2 cellular contexts compared by ENCODE assay signal in the genomic region with DNA sequence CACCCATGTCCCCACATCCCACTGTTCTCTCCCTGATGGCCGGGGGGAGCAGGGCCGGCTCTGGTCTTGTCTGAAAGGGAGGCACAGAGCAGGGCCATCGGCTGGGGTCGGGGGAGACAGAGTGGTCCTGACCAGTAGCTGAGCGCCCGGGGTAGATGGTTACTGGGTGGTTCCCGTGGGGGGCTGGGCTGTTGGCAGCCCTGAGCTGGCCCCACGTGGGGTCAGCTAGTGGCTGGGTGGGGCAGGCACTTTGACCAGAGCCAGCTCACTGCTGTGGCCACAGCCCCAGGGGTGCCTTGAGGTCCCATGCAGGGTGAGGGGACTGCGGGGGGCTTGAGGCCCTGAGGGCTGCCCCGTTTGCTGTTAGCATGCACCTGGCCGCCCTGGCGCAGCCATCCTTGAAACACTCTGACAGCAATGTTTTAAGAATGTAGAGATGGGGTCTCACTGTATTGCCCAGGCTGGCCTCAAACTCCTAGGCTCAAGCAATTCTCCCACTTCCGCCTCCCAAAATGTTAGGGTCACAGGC.
TF ChIP-seq lines count a peak whose summit lies in the region.

No MANE protein-coding gene starts in this region.

TF ChIP-seq in SK-N-SH, 30 proteins besides CTCF, POLR2A, EP300 and RAD21 (continued from another document):
- TF ChIP-seq, protein P1, sequence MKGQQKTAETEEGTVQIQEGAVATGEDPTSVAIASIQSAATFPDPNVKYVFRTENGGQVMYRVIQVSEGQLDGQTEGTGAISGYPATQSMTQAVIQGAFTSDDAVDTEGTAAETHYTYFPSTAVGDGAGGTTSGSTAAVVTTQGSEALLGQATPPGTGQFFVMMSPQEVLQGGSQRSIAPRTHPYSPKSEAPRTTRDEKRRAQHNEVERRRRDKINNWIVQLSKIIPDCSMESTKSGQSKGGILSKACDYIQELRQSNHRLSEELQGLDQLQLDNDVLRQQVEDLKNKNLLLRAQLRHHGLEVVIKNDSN (IDR thresholded peaks at IDR 0.05; ENCODE audit: borderline replicate concordance, low read depth) = no peak
- no peak for TF ChIP-seq FOXM1 (IDR thresholded peaks at IDR 0.05; ENCODE audit: low read depth)
- TF ChIP-seq SIN3A (IDR thresholded peaks at IDR 0.05; ENCODE audit: borderline replicate concordance, low read depth, low read length) = no peak
- TF ChIP-seq YY1 (IDR thresholded peaks at IDR 0.05; ENCODE audit: low read depth) = no peak
- TF ChIP-seq RFX5 (IDR thresholded peaks at IDR 0.05; ENCODE audit: low read length) = no peak
- TF ChIP-seq MEF2A (IDR thresholded peaks at IDR 0.05; ENCODE audit: borderline replicate concordance, low read depth) = no peak
- no peak for TF ChIP-seq FOSL2 (IDR thresholded peaks at IDR 0.05; ENCODE audit: borderline replicate concordance, low read depth)
- no peak for TF ChIP-seq JUND (IDR thresholded peaks at IDR 0.05)
- no peak for TF ChIP-seq MXI1 (IDR thresholded peaks at IDR 0.05; ENCODE audit: low read depth, low read length)
- TF ChIP-seq RXRA (IDR thresholded peaks at IDR 0.05; ENCODE audit: borderline replicate concordance, low read depth) = no peak

TF ChIP-seq in SK-N-SH treated with all-trans-retinoic acid at 6 μM for 48 hours, 23 proteins besides CTCF, POLR2A, EP300 and RAD21 (continued from another document):
- TF ChIP-seq, protein P2, sequence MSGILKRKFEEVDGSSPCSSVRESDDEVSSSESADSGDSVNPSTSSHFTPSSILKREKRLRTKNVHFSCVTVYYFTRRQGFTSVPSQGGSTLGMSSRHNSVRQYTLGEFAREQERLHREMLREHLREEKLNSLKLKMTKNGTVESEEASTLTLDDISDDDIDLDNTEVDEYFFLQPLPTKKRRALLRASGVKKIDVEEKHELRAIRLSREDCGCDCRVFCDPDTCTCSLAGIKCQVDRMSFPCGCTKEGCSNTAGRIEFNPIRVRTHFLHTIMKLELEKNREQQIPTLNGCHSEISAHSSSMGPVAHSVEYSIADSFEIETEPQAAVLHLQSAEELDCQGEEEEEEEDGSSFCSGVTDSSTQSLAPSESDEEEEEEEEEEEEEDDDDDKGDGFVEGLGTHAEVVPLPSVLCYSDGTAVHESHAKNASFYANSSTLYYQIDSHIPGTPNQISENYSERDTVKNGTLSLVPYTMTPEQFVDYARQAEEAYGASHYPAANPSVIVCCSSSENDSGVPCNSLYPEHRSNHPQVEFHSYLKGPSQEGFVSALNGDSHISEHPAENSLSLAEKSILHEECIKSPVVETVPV (CRISPR knock-in tag; IDR thresholded peaks at IDR 0.05) = no peak
- TF ChIP-seq, protein P3, sequence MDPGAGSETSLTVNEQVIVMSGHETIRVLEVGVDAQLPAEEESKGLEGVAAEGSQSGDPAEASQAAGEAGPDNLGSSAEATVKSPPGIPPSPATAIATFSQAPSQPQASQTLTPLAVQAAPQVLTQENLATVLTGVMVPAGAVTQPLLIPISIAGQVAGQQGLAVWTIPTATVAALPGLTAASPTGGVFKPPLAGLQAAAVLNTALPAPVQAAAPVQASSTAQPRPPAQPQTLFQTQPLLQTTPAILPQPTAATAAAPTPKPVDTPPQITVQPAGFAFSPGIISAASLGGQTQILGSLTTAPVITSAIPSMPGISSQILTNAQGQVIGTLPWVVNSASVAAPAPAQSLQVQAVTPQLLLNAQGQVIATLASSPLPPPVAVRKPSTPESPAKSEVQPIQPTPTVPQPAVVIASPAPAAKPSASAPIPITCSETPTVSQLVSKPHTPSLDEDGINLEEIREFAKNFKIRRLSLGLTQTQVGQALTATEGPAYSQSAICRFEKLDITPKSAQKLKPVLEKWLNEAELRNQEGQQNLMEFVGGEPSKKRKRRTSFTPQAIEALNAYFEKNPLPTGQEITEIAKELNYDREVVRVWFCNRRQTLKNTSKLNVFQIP (CRISPR knock-in tag; IDR thresholded peaks at IDR 0.05; ENCODE audit: borderline replicate concordance, low read depth) = no peak
- TF ChIP-seq PPARA (CRISPR knock-in tag; IDR thresholded peaks at IDR 0.05; ENCODE audit: borderline replicate concordance) = no peak
- no peak for TF ChIP-seq ARNTL (CRISPR knock-in tag; IDR thresholded peaks at IDR 0.05; ENCODE audit: borderline replicate concordance, low read depth)
- no peak for TF ChIP-seq SNAI2 (CRISPR knock-in tag; IDR thresholded peaks at IDR 0.05)
- no peak for TF ChIP-seq TOX (CRISPR knock-in tag; IDR thresholded peaks at IDR 0.05; ENCODE audit: borderline replicate concordance)
- no peak for TF ChIP-seq RARB (CRISPR knock-in tag; IDR thresholded peaks at IDR 0.05)
- TF ChIP-seq, protein P4, sequence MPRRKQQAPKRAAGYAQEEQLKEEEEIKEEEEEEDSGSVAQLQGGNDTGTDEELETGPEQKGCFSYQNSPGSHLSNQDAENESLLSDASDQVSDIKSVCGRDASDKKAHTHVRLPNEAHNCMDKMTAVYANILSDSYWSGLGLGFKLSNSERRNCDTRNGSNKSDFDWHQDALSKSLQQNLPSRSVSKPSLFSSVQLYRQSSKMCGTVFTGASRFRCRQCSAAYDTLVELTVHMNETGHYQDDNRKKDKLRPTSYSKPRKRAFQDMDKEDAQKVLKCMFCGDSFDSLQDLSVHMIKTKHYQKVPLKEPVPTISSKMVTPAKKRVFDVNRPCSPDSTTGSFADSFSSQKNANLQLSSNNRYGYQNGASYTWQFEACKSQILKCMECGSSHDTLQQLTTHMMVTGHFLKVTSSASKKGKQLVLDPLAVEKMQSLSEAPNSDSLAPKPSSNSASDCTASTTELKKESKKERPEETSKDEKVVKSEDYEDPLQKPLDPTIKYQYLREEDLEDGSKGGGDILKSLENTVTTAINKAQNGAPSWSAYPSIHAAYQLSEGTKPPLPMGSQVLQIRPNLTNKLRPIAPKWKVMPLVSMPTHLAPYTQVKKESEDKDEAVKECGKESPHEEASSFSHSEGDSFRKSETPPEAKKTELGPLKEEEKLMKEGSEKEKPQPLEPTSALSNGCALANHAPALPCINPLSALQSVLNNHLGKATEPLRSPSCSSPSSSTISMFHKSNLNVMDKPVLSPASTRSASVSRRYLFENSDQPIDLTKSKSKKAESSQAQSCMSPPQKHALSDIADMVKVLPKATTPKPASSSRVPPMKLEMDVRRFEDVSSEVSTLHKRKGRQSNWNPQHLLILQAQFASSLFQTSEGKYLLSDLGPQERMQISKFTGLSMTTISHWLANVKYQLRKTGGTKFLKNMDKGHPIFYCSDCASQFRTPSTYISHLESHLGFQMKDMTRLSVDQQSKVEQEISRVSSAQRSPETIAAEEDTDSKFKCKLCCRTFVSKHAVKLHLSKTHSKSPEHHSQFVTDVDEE (CRISPR knock-in tag; IDR thresholded peaks at IDR 0.05) = no peak
- TF ChIP-seq, protein P5, sequence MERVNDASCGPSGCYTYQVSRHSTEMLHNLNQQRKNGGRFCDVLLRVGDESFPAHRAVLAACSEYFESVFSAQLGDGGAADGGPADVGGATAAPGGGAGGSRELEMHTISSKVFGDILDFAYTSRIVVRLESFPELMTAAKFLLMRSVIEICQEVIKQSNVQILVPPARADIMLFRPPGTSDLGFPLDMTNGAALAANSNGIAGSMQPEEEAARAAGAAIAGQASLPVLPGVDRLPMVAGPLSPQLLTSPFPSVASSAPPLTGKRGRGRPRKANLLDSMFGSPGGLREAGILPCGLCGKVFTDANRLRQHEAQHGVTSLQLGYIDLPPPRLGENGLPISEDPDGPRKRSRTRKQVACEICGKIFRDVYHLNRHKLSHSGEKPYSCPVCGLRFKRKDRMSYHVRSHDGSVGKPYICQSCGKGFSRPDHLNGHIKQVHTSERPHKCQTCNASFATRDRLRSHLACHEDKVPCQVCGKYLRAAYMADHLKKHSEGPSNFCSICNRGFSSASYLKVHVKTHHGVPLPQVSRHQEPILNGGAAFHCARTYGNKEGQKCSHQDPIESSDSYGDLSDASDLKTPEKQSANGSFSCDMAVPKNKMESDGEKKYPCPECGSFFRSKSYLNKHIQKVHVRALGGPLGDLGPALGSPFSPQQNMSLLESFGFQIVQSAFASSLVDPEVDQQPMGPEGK (CRISPR knock-in tag; IDR thresholded peaks at IDR 0.05; ENCODE audit: borderline replicate concordance) = no peak
- TF ChIP-seq ISL1 (CRISPR knock-in tag; IDR thresholded peaks at IDR 0.05) = no peak
- no peak for TF ChIP-seq OSR1 (CRISPR knock-in tag; IDR thresholded peaks at IDR 0.05)
- TF ChIP-seq CSDC2 (CRISPR knock-in tag; IDR thresholded peaks at IDR 0.05) = no peak
- TF ChIP-seq BACH2 (CRISPR knock-in tag; IDR thresholded peaks at IDR 0.05; ENCODE audit: borderline replicate concordance) = no peak
- no peak for TF ChIP-seq ZNF565 (CRISPR knock-in tag; conservative IDR thresholded peaks at IDR 0.05; ENCODE audit: low read depth)
- no peak for TF ChIP-seq ZFP3 (CRISPR knock-in tag; IDR thresholded peaks at IDR 0.05)
- TF ChIP-seq ZC3H10 (CRISPR knock-in tag; IDR thresholded peaks at IDR 0.05) = no peak
- TF ChIP-seq GLIS3 (CRISPR knock-in tag; IDR thresholded peaks at IDR 0.05) = no peak
- TF ChIP-seq ESRRG (CRISPR knock-in tag; IDR thresholded peaks at IDR 0.05) = no peak
